Comparison of ENCODE assay signal across 15 cellular contexts in the genomic region with DNA sequence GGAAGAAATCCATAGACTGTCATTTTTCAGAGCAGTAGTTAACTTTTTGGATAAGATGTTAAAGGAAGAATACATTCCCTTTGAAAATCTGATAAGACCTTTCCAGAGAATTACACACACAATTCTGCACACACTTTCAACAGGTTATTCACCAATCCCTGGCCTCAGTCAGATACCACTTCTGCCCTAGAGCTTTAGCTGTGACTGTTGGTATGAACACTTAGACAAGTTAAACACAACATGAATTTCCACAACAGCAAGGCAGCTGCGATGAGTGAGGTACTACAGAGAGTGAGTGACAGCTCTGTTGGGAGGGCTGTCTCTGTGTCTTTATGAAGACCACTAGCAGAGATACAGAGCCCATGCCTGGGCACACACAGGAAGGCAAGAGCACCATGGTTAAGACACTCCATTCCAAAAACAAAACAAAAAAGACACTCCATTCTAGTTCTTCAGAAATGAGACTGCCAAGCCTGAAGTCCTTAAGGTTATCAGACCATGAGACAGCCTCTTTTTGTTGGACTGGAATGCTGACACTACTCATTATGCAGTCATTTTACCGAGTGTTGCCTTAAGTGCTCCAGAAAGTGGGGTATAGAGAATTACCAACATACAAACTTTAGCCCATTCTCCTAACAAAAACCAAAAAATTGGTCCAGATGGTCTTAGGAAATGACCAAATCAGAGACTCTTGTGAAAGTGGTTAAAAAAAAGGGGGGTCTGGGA. TPM values are rescaled to one million over a fixed set of nuclear protein-coding genes. Genes with fewer than 3 reads are reported as not detected.
DNase-seq lines count a peak whose midpoint lies in the region; ATAC-seq and TF ChIP-seq lines count a peak whose summit lies in the region.
"Had no signal": no experiment of that assay in that cellular context is flagged by ENCODE, and none has a peak within 500 bp of the region (broad histone marks: within the 10 kb centered on the region; RNA-seq: fewer than 3 reads in every experiment).

No MANE protein-coding gene starts in this region.

- peak; percentile 33 for ATAC-seq in left ventricle myocardium superior
- no peak for ATAC-seq in GM18498 (IDR thresholded peaks at IDR 0.05; ENCODE audit: unreplicated experiment)
- no peak for ATAC-seq in HG03460 (IDR thresholded peaks at IDR 0.05; ENCODE audit: unreplicated experiment)
- ATAC-seq: body of pancreas had no signal

- H4K20me1 ChIP-seq in GM23248 (ENCODE audit: insufficient read depth) = no peaks in the 10 kb centered on the region

- H3F3A ChIP-seq in GM23248 (ENCODE audit: insufficient read depth) = peaks cover 29% of the 10 kb centered on the region

- no peak overlapping the region for H3K9ac ChIP-seq in GM23248

- peak; percentile 40 for DNase-seq in GM23248
- peak in 1 of 7 donors; percentile 29 for DNase-seq in adrenal gland
- no peak for DNase-seq in left ventricle myocardium superior
- no peak for DNase-seq in sigmoid colon
- DNase-seq in BE2C = no peak
- DNase-seq in NOMO-1 treated with dmso at 0.1 percent for 144 hours (lab: John Stamatoyannopoulos, UW; ENCODE audit: unreplicated experiment) = no peak
- DNase-seq: activated CD4-positive, alpha-beta T cell treated with anti-CD3 and anti-CD28 coated beads, Interleukin-2, amount 50 U/mL, for 48 hours; activated effector memory CD4-positive, alpha-beta T cell treated with anti-CD3 and anti-CD28 coated beads, Interleukin-2, amount 50 U/mL, for 16 hours; body of pancreas; glutamatergic neuron; left cardiac atrium; NCI-H510A treated with DMSO at 0.1 percent for 48 hours had no signal

- no peak for TF ChIP-seq POLR2A in adrenal gland (IDR thresholded peaks at IDR 0.05)
- no peak for TF ChIP-seq POLR2A in sigmoid colon (IDR thresholded peaks at IDR 0.05)

- peak overlapping the region; percentile 72; the same call in 1 of the 2 replicates for H3K27ac ChIP-seq in GM23248
- H3K27ac ChIP-seq in adrenal gland = peak overlapping the region in 3 of 5 donors; percentile 4 to 31 (median 29)
- peak overlapping the region in 3 of 4 donors; percentile 29 to 64 (median 29) for H3K27ac ChIP-seq in sigmoid colon
- H3K27ac ChIP-seq: Peyer's patch had no signal

- H3K9me3 ChIP-seq in GM23248 (ENCODE audit: low read depth) = no peaks in the 10 kb centered on the region
- no peaks in the 10 kb centered on the region for H3K9me3 ChIP-seq in adrenal gland (replicated peaks in 1 of 3)
- H3K9me3 ChIP-seq in sigmoid colon = no peaks in the 10 kb centered on the region
- H3K9me3 ChIP-seq in BE2C = no peaks in the 10 kb centered on the region
- H3K9me3 ChIP-seq: body of pancreas, Peyer's patch had no signal

- no peak for TF ChIP-seq EP300 in sigmoid colon (IDR thresholded peaks at IDR 0.05)

- H3K27me3 ChIP-seq in GM23248 (replicated peaks; ENCODE audit: insufficient read depth) (no peaks in the 10 kb centered on the region), adrenal gland (no peaks in the 10 kb centered on the region), sigmoid colon (no peaks in the 10 kb centered on the region), BE2C (no peaks in the 10 kb centered on the region)
- H3K27me3 ChIP-seq: body of pancreas, Peyer's patch had no signal

- H3K4me3 ChIP-seq in GM23248 = no peak overlapping the region
- H3K4me3 ChIP-seq in adrenal gland = no peak overlapping the region
- H3K4me3 ChIP-seq in sigmoid colon = no peak overlapping the region
- no peak overlapping the region for H3K4me3 ChIP-seq in BE2C (ENCODE audit: low read depth, low read length)
- H3K4me3 ChIP-seq: body of pancreas, Peyer's patch had no signal

- no peak overlapping the region for H2AFZ ChIP-seq in GM23248

- no peaks in the 10 kb centered on the region for H3K9me2 ChIP-seq in GM23248 (ENCODE audit: insufficient read depth)

- H3K4me1 ChIP-seq in GM23248 (ENCODE audit: insufficient read depth) (peaks cover 45% of the 10 kb centered on the region), adrenal gland (replicated peaks in 1 of 2) (peaks cover 23 to 44% of the 10 kb centered on the region in 2 donors), sigmoid colon (peaks cover 0 to 55% (median 38%) of the 10 kb centered on the region in 4 donors), BE2C (no peaks in the 10 kb centered on the region)

- H3K36me3 ChIP-seq in GM23248 (ENCODE audit: low read depth) = no peaks in the 10 kb centered on the region
- no peaks in the 10 kb centered on the region for H3K36me3 ChIP-seq in adrenal gland (replicated peaks in 1 of 2)
- H3K36me3 ChIP-seq in sigmoid colon = no peaks in the 10 kb centered on the region
- H3K36me3 ChIP-seq in BE2C = no peaks in the 10 kb centered on the region
- H3K36me3 ChIP-seq: Peyer's patch had no signal

- TF ChIP-seq CTCF in adrenal gland (IDR thresholded peaks at IDR 0.05) (no peak), sigmoid colon (IDR thresholded peaks at IDR 0.05) (no peak), BE2C (IDR thresholded peaks at IDR 0.05; ENCODE audit: low read depth, low read length) (no peak)

- peak overlapping the region; percentile 13 for H3K4me2 ChIP-seq in GM23248 (ENCODE audit: unreplicated experiment)

- WGBS in GM23248 (ENCODE audit: low coverage in 1 of 2, low lambda C conversion rate in 2 of 2, missing lambda C conversion rate in 2 of 2), 2 experiments = 59 to 69% methylated on average over 2 of the region's 2 CpGs
- WGBS in adrenal gland, 4 donors = 31 to 54% (median 43%) methylated on average over 2 of the region's 2 CpGs
- 81 to 84% methylated on average over 2 of the region's 2 CpGs for WGBS in sigmoid colon, 2 donors

- in situ Hi-C loops in GM23248 (cut with MboI) = no loop called here

- peaks cover 91% of the 10 kb centered on the region for H3K79me2 ChIP-seq in GM23248 (ENCODE audit: insufficient read depth)

- intact Hi-C loops in adrenal gland (cut with DNase I) = no loop called here
- intact Hi-C loops in left ventricle myocardium superior (cut with micrococcal nuclease) = loop anchor here (10.0 kb wide), 1 partner anchor 85 kb away; no protein-coding TSS in a partner anchor
- intact Hi-C loops in sigmoid colon (cut with DNase I) = no loop called here

RNA-seq across cellular contexts. Expression of gene TOM1L2, which starts 42.4 kb away (rescaled TPM):
- total RNA-seq in GM23248 (2014; rRNA removed; shearing (Covaris generic)) = 31.0 and 50.2 TPM in 2 replicates
- polyA plus RNA-seq in GM23248 (2016; fragmentation: Nextera tagmentation; extraction: Ambion mirVana) = 25.5 and 27.3 TPM in 2 replicates
- 100 to 1,000 TPM in 1 of 8 donors, 10 to 100 TPM in 7; 51.1 to 437 (median 77.9) TPM for total RNA-seq in adrenal gland
- 10 to 100 TPM; 41.6 to 64.8 (median 46.5) TPM for polyA plus RNA-seq in adrenal gland
- total RNA-seq in left ventricle myocardium superior = 287 TPM
- 100 to 1,000 TPM in 1 of 4 donors, 10 to 100 TPM in 3; 38.2 to 215 (median 66.2) TPM for total RNA-seq in sigmoid colon
- 10 to 100 TPM; 13.8 to 43.3 (median 29.6) TPM for polyA plus RNA-seq in sigmoid colon
- 15.8 TPM for polyA plus RNA-seq in BE2C (2012; ENCODE audit: insufficient read depth, insufficient read length, low read depth)

RNA-seq across cellular contexts. Expression of gene DRC3, which starts 42.8 kb away (rescaled TPM):
- total RNA-seq in GM23248 (2014; rRNA removed; shearing (Covaris generic)) = 1.0 and 3.6 TPM in 2 replicates
- polyA plus RNA-seq in GM23248 (2016; fragmentation: Nextera tagmentation; extraction: Ambion mirVana) (2.2 and 3.2 TPM in 2 replicates), adrenal gland (10 to 100 TPM in 1 of 3 donors, 1 to 10 TPM in 2; 3.2 to 21.3 (median 7.9) TPM), sigmoid colon (under 1 TPM in 1 of 3 donors, not detected in 2; 0.83 TPM)
- total RNA-seq in adrenal gland (1 to 10 TPM in 7 of 8 donors, under 1 TPM in 1; 0.17 to 9.1 (median 3.4) TPM), left ventricle myocardium superior (1.5 TPM), sigmoid colon (1 to 10 TPM in 3 of 4 donors, under 1 TPM in 1; 0.36 to 6.1 (median 1.8) TPM)
- polyA plus RNA-seq in BE2C (2012; ENCODE audit: insufficient read depth, insufficient read length, low read depth) = 7.0 TPM
